8 cellular contexts compared by ENCODE assay signal in genomic region chr19:6460099-6460884, GRCh38. TPM values are rescaled to one million over a fixed set of nuclear protein-coding genes. Genes with fewer than 3 reads are reported as not detected.
DNase-seq lines count a peak whose midpoint lies in the region; ATAC-seq, FAIRE-seq and TF ChIP-seq lines count a peak whose summit lies in the region.

No MANE protein-coding gene starts in this region.

- H3K4me1 ChIP-seq in right atrium auricular region = peaks cover 0 to 27% of the 10 kb centered on the region in 2 donors
- H3K4me1 ChIP-seq in psoas muscle = peaks cover 9% of the 10 kb centered on the region
- no peaks in the 10 kb centered on the region for H3K4me1 ChIP-seq in uterus

- no peaks in the 10 kb centered on the region for H3K27me3 Mint-ChIP-seq in T-cell

- peak overlapping the region; percentile 89 to 94 for H3K27ac Mint-ChIP-seq in T-cell

- H3K36me3 ChIP-seq in right atrium auricular region (peaks cover 8% of the 10 kb centered on the region), psoas muscle (ENCODE audit: insufficient read depth in 1 of 2, low read depth in 1 of 2) (peaks cover 0 to 16% of the 10 kb centered on the region in 2 donors), uterus (no peaks in the 10 kb centered on the region)

- H3K9me3 ChIP-seq in right atrium auricular region (no peaks in the 10 kb centered on the region), psoas muscle (no peaks in the 10 kb centered on the region), uterus (no peaks in the 10 kb centered on the region)

- peaks cover 12% of the 10 kb centered on the region for H3K36me3 Mint-ChIP-seq in T-cell

- peak overlapping the region; percentile 55 to 68 for H3K4me3 ChIP-seq in right atrium auricular region
- H3K4me3 ChIP-seq in psoas muscle = peak overlapping the region; percentile 86
- H3K4me3 ChIP-seq in uterus = peak overlapping the region; percentile 60 to 65

- FAIRE-seq in GM12891 (lab: Jason Lieb, UNC) = peak; percentile 99

- POLR2A ChIA-PET in T-cell (lab: Charles Lee) = no interaction called here

- intact Hi-C loops in psoas muscle (cut with DNase I) = no loop called here
- intact Hi-C loops in uterus (cut with DNase I; ENCODE audit: low total_unique reads) = no loop called here

- H3K4me3 Mint-ChIP-seq in T-cell = peak overlapping the region; percentile 88 to 99 (median 97)

- TF ChIP-seq CTCF in right atrium auricular region (IDR thresholded peaks at IDR 0.05) (peak; percentile 38 to 72), psoas muscle (IDR thresholded peaks at IDR 0.05) (peak; percentile 50), uterus (IDR thresholded peaks at IDR 0.05) (peak; percentile 56 to 77 (median 69))

- peak overlapping the region; percentile 81 to 83 for H3K27ac ChIP-seq in right atrium auricular region
- H3K27ac ChIP-seq in psoas muscle = peak overlapping the region; percentile 72
- peak overlapping the region; percentile 73 to 92 for H3K27ac ChIP-seq in uterus

- WGBS in psoas muscle, 3 donors = 0 to 1% (median 0%) methylated on average over 57 of the region's 57 CpGs

- H3K9me3 Mint-ChIP-seq in T-cell = peaks cover 0 to 2% (median 2%) of the 10 kb centered on the region in 3 donors

- TF ChIP-seq POLR2A in GM12891 (IDR thresholded peaks at IDR 0.05; ENCODE audit: low read depth, low read length) (peak; percentile 73), uterus (IDR thresholded peaks at IDR 0.05) (peak; percentile 21 to 25)

- peak; percentile 94 for DNase-seq in GM12891 (ENCODE audit: insufficient read length, low spot score)
- DNase-seq in NCI-H1436 treated with DMSO at 0.1 percent for 48 hours (lab: John Stamatoyannopoulos, UW) = peak; percentile 91
- peak; percentile 91 to 97 (median 96) for DNase-seq in T-cell
- DNase-seq in amygdala (lab: John Stamatoyannopoulos, UW) = peak; percentile 73 to 99 (median 96)
- DNase-seq in right atrium auricular region (ENCODE audit: low spot score) = peak; percentile 95
- DNase-seq in psoas muscle = peak; percentile 99
- peak; percentile 96 to 97 for DNase-seq in uterus

- CTCF ChIA-PET in T-cell (lab: Charles Lee) = no interaction called here

- peaks cover 5 to 10% of the 10 kb centered on the region in 2 donors for H3K27me3 ChIP-seq in right atrium auricular region
- peaks cover 0 to 27% (median 9%) of the 10 kb centered on the region in 3 donors for H3K27me3 ChIP-seq in psoas muscle (ENCODE audit: insufficient read depth in 3 of 3, low read length in 2 of 3)
- peaks cover 0 to 13% of the 10 kb centered on the region in 2 donors for H3K27me3 ChIP-seq in uterus

- ATAC-seq in HG02840 (IDR thresholded peaks at IDR 0.05; ENCODE audit: low FRiP score, unreplicated experiment) (peak; percentile 80), T-cell (replicated peaks in 1 of 4) (peak; percentile 85 to 90 (median 87)), psoas muscle (peak; percentile 96 to 97 (median 96))

- peaks cover 28 to 31% (median 30%) of the 10 kb centered on the region in 3 donors for H3K4me1 Mint-ChIP-seq in T-cell

TF ChIP-seq in GM12891, 5 proteins besides CTCF, POLR2A, EP300 and RAD21:
- TF ChIP-seq POLR2AphosphoS5 (IDR thresholded peaks at IDR 0.05; ENCODE audit: low read depth, low read length) = no peak
- TF ChIP-seq TAF1 (IDR thresholded peaks at IDR 0.05; ENCODE audit: low read depth, low read length) = peak; percentile 49; the same call in 1 of the 2 replicates

RNA-seq across cellular contexts. Expression of gene SLC25A23, which starts 0.7 kb away (rescaled TPM):
- 34.7 TPM for polyA plus RNA-seq in GM12891 (2012; ENCODE audit: low read depth, missing spikeins)
- total RNA-seq in T-cell = 10 to 100 TPM; 15.5 to 28.0 (median 25.5) TPM
- 100 to 1,000 TPM in 1 of 2 donors, 10 to 100 TPM in 1; 88.7 to 103 TPM for total RNA-seq in right atrium auricular region
- total RNA-seq in psoas muscle = 10 to 100 TPM; 40.6 to 91.8 (median 67.1) TPM
- 10 to 100 TPM; 15.0 to 49.4 (median 49.0) TPM for polyA plus RNA-seq in psoas muscle
- total RNA-seq in uterus = 10 to 100 TPM; 13.8 to 69.1 (median 36.5) TPM

RNA-seq across cellular contexts. Expression of gene CRB3, which starts 3.8 kb away (rescaled TPM):
- 0.86 TPM for polyA plus RNA-seq in GM12891 (2012; ENCODE audit: low read depth, missing spikeins)
- total RNA-seq in T-cell = 1 to 10 TPM; 5.7 to 6.5 (median 5.9) TPM
- 1 to 10 TPM in 1 of 2 donors, under 1 TPM in 1; 0.33 to 2.5 TPM for total RNA-seq in right atrium auricular region
- total RNA-seq in psoas muscle = not detected
- under 1 TPM in 2 of 3 donors, not detected in 1; 0.23 to 0.38 TPM for polyA plus RNA-seq in psoas muscle
- 10 to 100 TPM in 1 of 4 donors, not detected in 3; 10.2 TPM for total RNA-seq in uterus

RNA-seq across cellular contexts. Expression of gene DENND1C, which starts 21.3 kb away (rescaled TPM):
- polyA plus RNA-seq in GM12891 (2012; ENCODE audit: low read depth, missing spikeins) = 44.4 TPM
- total RNA-seq in T-cell (100 to 1,000 TPM; 107 to 140 (median 114) TPM), right atrium auricular region (under 1 TPM; 0.30 to 0.75 TPM), psoas muscle (under 1 TPM; 0.26 to 0.93 (median 0.81) TPM), uterus (1 to 10 TPM in 2 of 4 donors, not detected in 2; 1.4 to 2.1 TPM)
- polyA plus RNA-seq in psoas muscle = under 1 TPM; 0.17 to 0.27 (median 0.21) TPM

RNA-seq across cellular contexts. Expression of gene SLC25A41, which starts 26.7 kb away (rescaled TPM):
- polyA plus RNA-seq in GM12891 (2012; ENCODE audit: low read depth, missing spikeins) = 0.36 TPM
- total RNA-seq in T-cell = under 1 TPM in 3 of 5 donors, not detected in 2; 0.33 to 0.35 (median 0.33) TPM
- total RNA-seq in right atrium auricular region = not detected
- under 1 TPM in 3 of 4 donors, not detected in 1; 0.15 to 0.60 (median 0.50) TPM for total RNA-seq in psoas muscle
- polyA plus RNA-seq in psoas muscle = under 1 TPM; 0.07 to 0.45 (median 0.43) TPM
- under 1 TPM in 1 of 4 donors, not detected in 3; 0.52 TPM for total RNA-seq in uterus

RNA-seq across cellular contexts. Expression of gene KHSRP, which starts 35.7 kb away (rescaled TPM):
- 179 TPM for polyA plus RNA-seq in GM12891 (2012; ENCODE audit: low read depth, missing spikeins)
- total RNA-seq in T-cell (100 to 1,000 TPM; 147 to 194 (median 189) TPM), right atrium auricular region (10 to 100 TPM; 55.3 to 95.7 TPM), psoas muscle (100 to 1,000 TPM; 101 to 168 (median 149) TPM), uterus (100 to 1,000 TPM in 2 of 4 donors, 10 to 100 TPM in 2; 23.5 to 259 (median 66.5) TPM)
- 100 to 1,000 TPM; 104 to 174 (median 154) TPM for polyA plus RNA-seq in psoas muscle

Comparison
In these comparisons a context has a peak if more than half of its experiments do, and no peak if none do; other contexts are left out.
1. Peak in every context shown above with its lines: DNase-seq, ATAC-seq, H3K4me3 ChIP-seq and H3K27ac ChIP-seq.
2. RNA of gene DENND1C, which starts 21.3 kb away (total RNA-seq): 107 to 140 TPM in T-cell; 1.4 to 2.1 TPM in uterus, 0.26 to 0.93 TPM in psoas muscle and 0.30 to 0.75 TPM in right atrium auricular region; every median in the first group is over 10 times any median in the second.